ENCODE assay signal across 10 cellular contexts in genomic region chr14:99574099-99574880, GRCh38. TPM values are rescaled to one million over a fixed set of nuclear protein-coding genes. Genes with fewer than 3 reads are reported as not detected.
A peak's percentile ranks its signal among the peaks of the same experiment; 100 is the strongest.
DNase-seq lines count a peak whose midpoint lies in the region; ATAC-seq, FAIRE-seq and TF ChIP-seq lines count a peak whose summit lies in the region.
"Had no signal": no experiment of that assay in that cellular context is flagged by ENCODE, and none has a peak within 500 bp of the region (broad histone marks: within the 10 kb centered on the region; RNA-seq: fewer than 3 reads in every experiment).

No MANE protein-coding gene starts in this region.

- no peak for TF ChIP-seq CTCF in foreskin keratinocyte (conservative IDR thresholded peaks at IDR 0.05)
- TF ChIP-seq CTCF in pancreas (IDR thresholded peaks at IDR 0.05): no peak

- no peaks in the 10 kb centered on the region for H3K4me1 Mint-ChIP-seq in activated CD8-positive, alpha-beta memory T cell treated with anti-CD3 and anti-CD28 coated beads, Interleukin-2, amount 10 ng/mL, durations not matched to agents 7 days and 5 days

- ATAC-seq in foreskin keratinocyte: peak; percentile 15
- ATAC-seq in pancreas: peak; percentile 44 to 68 (median 54)
- no peak for ATAC-seq in activated CD8-positive, alpha-beta memory T cell treated with anti-CD3 and anti-CD28 coated beads, Interleukin-2, amount 10 ng/mL, durations not matched to agents 7 days and 5 days
- ATAC-seq in GM18870 (IDR thresholded peaks at IDR 0.05; ENCODE audit: unreplicated experiment): no peak

- H3K27ac ChIP-seq in foreskin keratinocyte: no peak overlapping the region
- H3K27ac ChIP-seq in pancreas: peak overlapping the region; percentile 44 to 76 (median 60)
- H3K27ac ChIP-seq: neutrophil had no signal

- H3K4me1 ChIP-seq in NT2/D1 (ENCODE audit: insufficient read depth, insufficient read length): peaks cover 52% of the 10 kb centered on the region
- H3K4me1 ChIP-seq in foreskin keratinocyte: peaks cover 37% of the 10 kb centered on the region
- peaks cover 77 to 82% (median 79%) of the 10 kb centered on the region in 3 donors for H3K4me1 ChIP-seq in pancreas

- no peaks in the 10 kb centered on the region for H3K9me3 ChIP-seq in NT2/D1 (ENCODE audit: insufficient read depth, low read length)
- no peaks in the 10 kb centered on the region for H3K9me3 ChIP-seq in pancreas
- H3K9me3 ChIP-seq: neutrophil had no signal

- H3K9ac ChIP-seq in NT2/D1 (ENCODE audit: insufficient read length, low read depth): peak overlapping the region; percentile 74

- H3K4me3 ChIP-seq in NT2/D1 (ENCODE audit: insufficient read length, low read depth): no peak overlapping the region
- no peak overlapping the region for H3K4me3 ChIP-seq in pancreas

- 24 to 33% methylated on average over 11 of the region's 11 CpGs for WGBS in pancreas, 2 donors

- H3K4me3 Mint-ChIP-seq in activated CD8-positive, alpha-beta memory T cell treated with anti-CD3 and anti-CD28 coated beads, Interleukin-2, amount 10 ng/mL, durations not matched to agents 7 days and 5 days: no peak overlapping the region
- H3K4me3 Mint-ChIP-seq: activated B cell treated with CpG ODN at 0.5 μM for 24 hours had no signal

- intact Hi-C loops in pancreas (cut with DNase I): no loop called here

- CTCF ChIA-PET in activated CD8-positive, alpha-beta memory T cell treated with anti-CD3 and anti-CD28 coated beads, Interleukin-2, amount 10 ng/mL, durations not matched to agents 7 days and 5 days (lab: Charles Lee): no interaction called here

- H3K36me3 ChIP-seq in NT2/D1 (ENCODE audit: insufficient read depth, insufficient read length, low read length) (peaks cover 20% of the 10 kb centered on the region), pancreas (no peaks in the 10 kb centered on the region)
- H3K36me3 ChIP-seq: neutrophil had no signal

- no peaks in the 10 kb centered on the region for H3K36me3 Mint-ChIP-seq in activated CD8-positive, alpha-beta memory T cell treated with anti-CD3 and anti-CD28 coated beads, Interleukin-2, amount 10 ng/mL, durations not matched to agents 7 days and 5 days

- no peaks in the 10 kb centered on the region for H3K9me3 Mint-ChIP-seq in activated CD8-positive, alpha-beta memory T cell treated with anti-CD3 and anti-CD28 coated beads, Interleukin-2, amount 10 ng/mL, durations not matched to agents 7 days and 5 days (ENCODE audit: low read depth)
- H3K9me3 Mint-ChIP-seq: activated B cell treated with CpG ODN at 0.5 μM for 24 hours had no signal

- no peak for FAIRE-seq in pancreas (lab: Jason Lieb, UNC)

- peak; percentile 95 for DNase-seq in ELF-1 (ENCODE audit: low read depth, low spot score)
- DNase-seq in NT2/D1 (ENCODE audit: low read depth, low spot score): peak; percentile 58
- DNase-seq in foreskin keratinocyte: peak; percentile 30 to 59
- DNase-seq in pancreas: peak in 5 of 6 donors; percentile 80 to 90 (median 81)
- no peak for DNase-seq in activated CD8-positive, alpha-beta memory T cell treated with anti-CD3 and anti-CD28 coated beads, Interleukin-2, amount 10 ng/mL, durations not matched to agents 7 days and 5 days
- no peak for DNase-seq in dermis blood vessel endothelial cell
- no peak for DNase-seq in NOMO-1 treated with DMSO at 0.1 percent for 48 hours (lab: John Stamatoyannopoulos, UW; ENCODE audit: unreplicated experiment)
- DNase-seq: activated B cell treated with CpG ODN at 0.5 μM for 24 hours had no signal

- no peaks in the 10 kb centered on the region for H3K27me3 ChIP-seq in NT2/D1 (ENCODE audit: insufficient read depth, insufficient read length)
- H3K27me3 ChIP-seq in foreskin keratinocyte: no peaks in the 10 kb centered on the region
- no peaks in the 10 kb centered on the region for H3K27me3 ChIP-seq in pancreas

- H3K27ac Mint-ChIP-seq in activated CD8-positive, alpha-beta memory T cell treated with anti-CD3 and anti-CD28 coated beads, Interleukin-2, amount 10 ng/mL, durations not matched to agents 7 days and 5 days: no peak overlapping the region
- H3K27ac Mint-ChIP-seq: activated B cell treated with CpG ODN at 0.5 μM for 24 hours had no signal

- no peaks in the 10 kb centered on the region for H3K27me3 Mint-ChIP-seq in activated CD8-positive, alpha-beta memory T cell treated with anti-CD3 and anti-CD28 coated beads, Interleukin-2, amount 10 ng/mL, durations not matched to agents 7 days and 5 days
- H3K27me3 Mint-ChIP-seq: activated B cell treated with CpG ODN at 0.5 μM for 24 hours had no signal

RNA-seq across cellular contexts. Expression of gene CCDC85C, which starts 29.7 kb away (rescaled TPM):
- total RNA-seq in foreskin keratinocyte (51.9 and 65.2 TPM in 2 replicates), pancreas (10 to 100 TPM; 14.4 to 22.2 (median 17.6) TPM), dermis blood vessel endothelial cell (14.5 and 32.4 TPM in 2 replicates)
- polyA plus RNA-seq in foreskin keratinocyte (26.0 and 35.4 TPM in 2 replicates), pancreas (10 to 100 TPM in 1 of 2 donors, 1 to 10 TPM in 1; 9.5 to 19.5 TPM)
- 1 to 10 TPM; 7.1 to 9.1 TPM for total RNA-seq in activated CD8-positive, alpha-beta memory T cell treated with anti-CD3 and anti-CD28 coated beads, Interleukin-2, amount 10 ng/mL, durations not matched to agents 7 days and 5 days

Comparison
In these comparisons a context has a peak if more than half of its experiments do, and no peak if none do; other contexts are left out.
1. DNase-seq: peak in ELF-1 (single experiment), NT2/D1 (single experiment), foreskin keratinocyte (2 of 2) and pancreas (5 of 6); none in activated CD8-positive, alpha-beta memory T cell treated with anti-CD3 and anti-CD28 coated beads, Interleukin-2, amount 10 ng/mL, durations not matched to agents 7 days and 5 days (single experiment), dermis blood vessel endothelial cell (single experiment) and NOMO-1 treated with DMSO at 0.1 percent for 48 hours (single experiment).
2. ATAC-seq: peak in foreskin keratinocyte (single experiment) and pancreas (4 of 4); none in activated CD8-positive, alpha-beta memory T cell treated with anti-CD3 and anti-CD28 coated beads, Interleukin-2, amount 10 ng/mL, durations not matched to agents 7 days and 5 days (single experiment) and GM18870 (single experiment).